In genomic region chr4:139177049-139177887, GRCh38 we compare ENCODE assay signal across 8 cellular contexts. TPM values are rescaled to one million over a fixed set of nuclear protein-coding genes. Genes with fewer than 3 reads are reported as not detected.
DNase-seq lines count a peak whose midpoint lies in the region; ATAC-seq and TF ChIP-seq lines count a peak whose summit lies in the region.

Gene ELF2 (minus strand): TSS chr4:139177218. CDS start chr4:139137701, 39,517 bp downstream.

- H3K4me3 Mint-ChIP-seq in activated naive CD4-positive, alpha-beta T cell treated with anti-CD3 and anti-CD28 coated beads, Interleukin-2, amount 10 ng/mL, durations not matched to agents 7 days and 5 days: peak within 1 kb of the TSS; percentile 89

- peak in 1 of 2 donors; percentile 32 for TF ChIP-seq POLR2A in gastroesophageal sphincter (IDR thresholded peaks at IDR 0.05)

- H4K20me1 ChIP-seq in SK-N-SH (ENCODE audit: insufficient read depth): peaks cover 6% of the 10 kb centered on the region; the same call in 1 of the 2 replicates

- H3K4me1 ChIP-seq in SK-N-SH (ENCODE audit: control insufficient read depth in 1 of 2, insufficient read depth in 2 of 2, low read depth in 1 of 2, low read length in 1 of 2): peaks cover 3 to 11% of the 10 kb centered on the region in 2 experiments; a peak in 3 of 4 replicates
- H3K4me1 ChIP-seq in gastroesophageal sphincter: peaks cover 0 to 43% (median 5%) of the 10 kb centered on the region in 3 donors

- H3K36me3 ChIP-seq in SK-N-SH (replicated peaks in 1 of 2; ENCODE audit: control insufficient read depth in 1 of 2, insufficient read depth in 2 of 2, low read length in 1 of 2) (no peaks in the 10 kb centered on the region), gastroesophageal sphincter (no peaks in the 10 kb centered on the region)

- peaks cover 31% of the 10 kb centered on the region for H3K4me1 Mint-ChIP-seq in activated naive CD4-positive, alpha-beta T cell treated with anti-CD3 and anti-CD28 coated beads, Interleukin-2, amount 10 ng/mL, durations not matched to agents 7 days and 5 days

- H3K9me3 Mint-ChIP-seq in activated naive CD4-positive, alpha-beta T cell treated with anti-CD3 and anti-CD28 coated beads, Interleukin-2, amount 10 ng/mL, durations not matched to agents 7 days and 5 days: no peaks in the 10 kb centered on the region

- TF ChIP-seq RAD21 in SK-N-SH (IDR thresholded peaks at IDR 0.05; ENCODE audit: low read length): no peak

- H2AFZ ChIP-seq in SK-N-SH (ENCODE audit: low read depth): peak within 1 kb of the TSS; percentile 97

- H3K9me2 ChIP-seq in SK-N-SH: no peaks in the 10 kb centered on the region

- H3K4me3 ChIP-seq in HFF-Myc (replicated peaks; ENCODE audit: low read depth, low read length) (peak within 1 kb of the TSS; percentile 85), SK-N-SH (ENCODE audit: low read depth in 2 of 2, low read length in 1 of 2) (peak within 1 kb of the TSS; percentile 94 to 98), gastroesophageal sphincter (peak within 1 kb of the TSS; percentile 82 to 97)

- WGBS in SK-N-SH (ENCODE audit: low lambda C conversion rate): 2% methylated on average over 23 of the region's 84 CpGs
- 2% methylated on average over 12 of the region's 84 CpGs; no CpG with 5 or more reads in 1 of the 2 donors for WGBS in gastroesophageal sphincter (ENCODE audit: low coverage in 1 of 2), 2 donors

- peak within 1 kb of the TSS; percentile 94 for H3K9ac ChIP-seq in SK-N-SH

- CTCF ChIA-PET in SK-N-SH (lab: Yijun Ruan, JAX): interaction anchor here (1.0 to 3.7 kb wide), 6 partner anchors 10 to 1251 kb away, joined by 3 to 19 read pairs (median 5); no protein-coding TSS in a partner anchor
- CTCF ChIA-PET in activated naive CD4-positive, alpha-beta T cell treated with anti-CD3 and anti-CD28 coated beads, Interleukin-2, amount 10 ng/mL, durations not matched to agents 7 days and 5 days (lab: Charles Lee): interaction anchor here (0.9 kb wide), 1 partner anchor 124 kb away, joined by 3 read pairs; the partner anchor contains the start of gene NAA15

- peaks cover 18% of the 10 kb centered on the region for H3K27me3 Mint-ChIP-seq in activated naive CD4-positive, alpha-beta T cell treated with anti-CD3 and anti-CD28 coated beads, Interleukin-2, amount 10 ng/mL, durations not matched to agents 7 days and 5 days

- H3K79me2 ChIP-seq in SK-N-SH (ENCODE audit: insufficient read depth): peaks cover 42% of the 10 kb centered on the region

- ATAC-seq in gastroesophageal sphincter: peak; percentile 84

- POLR2A ChIA-PET in SK-N-SH (lab: Yijun Ruan, JAX): interaction anchor here (1.0 to 3.6 kb wide), 7 partner anchors 23 to 162 kb away, joined by 3 to 19 read pairs (median 4); partner anchors contain the start of genes NAA15 and NDUFC1

- H3F3A ChIP-seq in SK-N-SH (replicated peaks; ENCODE audit: insufficient read depth): peaks cover 27% of the 10 kb centered on the region

- H3K4me2 ChIP-seq in SK-N-SH: peak within 1 kb of the TSS; percentile 93

- H3K27ac Mint-ChIP-seq in activated naive CD4-positive, alpha-beta T cell treated with anti-CD3 and anti-CD28 coated beads, Interleukin-2, amount 10 ng/mL, durations not matched to agents 7 days and 5 days: peak within 1 kb of the TSS; percentile 95

- DNase-seq in GF-D8 (lab: John Stamatoyannopoulos, UW) (peak; percentile 72), HFF-Myc (ENCODE audit: extremely low read depth, low read depth) (no peak), MV-4-11 (lab: John Stamatoyannopoulos, UW) (peak; percentile 88), SK-N-SH (peak; percentile 96), nucleus accumbens (lab: John Stamatoyannopoulos, UW) (peak; percentile 51 to 98 (median 90)), substantia nigra (lab: John Stamatoyannopoulos, UW) (peak; percentile 76 to 98 (median 92))
- DNase-seq in activated naive CD4-positive, alpha-beta T cell treated with anti-CD3 and anti-CD28 coated beads, Interleukin-2, amount 10 ng/mL, durations not matched to agents 7 days and 5 days: peak; percentile 91

- H3K27ac ChIP-seq in SK-N-SH (ENCODE audit: low read depth in 2 of 2, low read length in 1 of 2) (peak within 1 kb of the TSS; percentile 87 to 97), gastroesophageal sphincter (peak within 1 kb of the TSS; percentile 97 to 100 (median 98)), substantia nigra (ENCODE audit: low read depth, low read length, poor library complexity, severe bottlenecking) (peak within 1 kb of the TSS; percentile 100)

- H3K27me3 ChIP-seq in SK-N-SH (ENCODE audit: insufficient read depth) (no peaks in the 10 kb centered on the region), gastroesophageal sphincter (no peaks in the 10 kb centered on the region)

- TF ChIP-seq CTCF in HFF-Myc (IDR thresholded peaks at IDR 0.05; ENCODE audit: low read depth, low read length, missing control alignments) (no peak), SK-N-SH (IDR thresholded peaks at IDR 0.05) (no peak), gastroesophageal sphincter (IDR thresholded peaks at IDR 0.05) (no peak)

- no peaks in the 10 kb centered on the region for H3K36me3 Mint-ChIP-seq in activated naive CD4-positive, alpha-beta T cell treated with anti-CD3 and anti-CD28 coated beads, Interleukin-2, amount 10 ng/mL, durations not matched to agents 7 days and 5 days

- H3K9me3 ChIP-seq in SK-N-SH: no peaks in the 10 kb centered on the region
- no peaks in the 10 kb centered on the region for H3K9me3 ChIP-seq in gastroesophageal sphincter

- TF ChIP-seq EP300 in SK-N-SH (IDR thresholded peaks at IDR 0.05; ENCODE audit: borderline replicate concordance in 1 of 2, low read depth in 1 of 2, low read length in 1 of 2) (no peak; a peak in 1 of 4 replicates), gastroesophageal sphincter (IDR thresholded peaks at IDR 0.05) (no peak)

TF ChIP-seq in SK-N-SH, 30 proteins besides CTCF, POLR2A, EP300 and RAD21:
- TF ChIP-seq SIN3A (IDR thresholded peaks at IDR 0.05; ENCODE audit: borderline replicate concordance, low read depth, low read length) (peak; percentile 63; the same call in 1 of the 2 replicates), CHD2 (IDR thresholded peaks at IDR 0.05; ENCODE audit: low read length, partially characterized antibody) (no peak), RXRA (IDR thresholded peaks at IDR 0.05; ENCODE audit: borderline replicate concordance, low read depth) (no peak)
- TF ChIP-seq, protein P1, sequence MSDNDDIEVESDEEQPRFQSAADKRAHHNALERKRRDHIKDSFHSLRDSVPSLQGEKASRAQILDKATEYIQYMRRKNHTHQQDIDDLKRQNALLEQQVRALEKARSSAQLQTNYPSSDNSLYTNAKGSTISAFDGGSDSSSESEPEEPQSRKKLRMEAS (IDR thresholded peaks at IDR 0.05; ENCODE audit: low read depth): 0 out of 2 replicates have a peak, but pooled peaks have one; percentile 24
- TF ChIP-seq, protein P2, sequence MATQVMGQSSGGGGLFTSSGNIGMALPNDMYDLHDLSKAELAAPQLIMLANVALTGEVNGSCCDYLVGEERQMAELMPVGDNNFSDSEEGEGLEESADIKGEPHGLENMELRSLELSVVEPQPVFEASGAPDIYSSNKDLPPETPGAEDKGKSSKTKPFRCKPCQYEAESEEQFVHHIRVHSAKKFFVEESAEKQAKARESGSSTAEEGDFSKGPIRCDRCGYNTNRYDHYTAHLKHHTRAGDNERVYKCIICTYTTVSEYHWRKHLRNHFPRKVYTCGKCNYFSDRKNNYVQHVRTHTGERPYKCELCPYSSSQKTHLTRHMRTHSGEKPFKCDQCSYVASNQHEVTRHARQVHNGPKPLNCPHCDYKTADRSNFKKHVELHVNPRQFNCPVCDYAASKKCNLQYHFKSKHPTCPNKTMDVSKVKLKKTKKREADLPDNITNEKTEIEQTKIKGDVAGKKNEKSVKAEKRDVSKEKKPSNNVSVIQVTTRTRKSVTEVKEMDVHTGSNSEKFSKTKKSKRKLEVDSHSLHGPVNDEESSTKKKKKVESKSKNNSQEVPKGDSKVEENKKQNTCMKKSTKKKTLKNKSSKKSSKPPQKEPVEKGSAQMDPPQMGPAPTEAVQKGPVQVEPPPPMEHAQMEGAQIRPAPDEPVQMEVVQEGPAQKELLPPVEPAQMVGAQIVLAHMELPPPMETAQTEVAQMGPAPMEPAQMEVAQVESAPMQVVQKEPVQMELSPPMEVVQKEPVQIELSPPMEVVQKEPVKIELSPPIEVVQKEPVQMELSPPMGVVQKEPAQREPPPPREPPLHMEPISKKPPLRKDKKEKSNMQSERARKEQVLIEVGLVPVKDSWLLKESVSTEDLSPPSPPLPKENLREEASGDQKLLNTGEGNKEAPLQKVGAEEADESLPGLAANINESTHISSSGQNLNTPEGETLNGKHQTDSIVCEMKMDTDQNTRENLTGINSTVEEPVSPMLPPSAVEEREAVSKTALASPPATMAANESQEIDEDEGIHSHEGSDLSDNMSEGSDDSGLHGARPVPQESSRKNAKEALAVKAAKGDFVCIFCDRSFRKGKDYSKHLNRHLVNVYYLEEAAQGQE (IDR thresholded peaks at IDR 0.05; ENCODE audit: low read depth, low read length): no peak

RNA-seq across cellular contexts. Expression of gene ELF2, which starts in this region (rescaled TPM):
- 14.0 and 19.1 TPM in 2 replicates for polyA plus RNA-seq in SK-N-SH (2012; rRNA removed)
- 16.8 and 17.6 TPM in 2 replicates for polyA plus RNA-seq in SK-N-SH (2012; cell fraction: cytosol; rRNA removed)
- 24.5 and 41.2 TPM in 2 replicates for polyA plus RNA-seq in SK-N-SH (2012; cell fraction: nucleus; rRNA removed)
- 10 to 100 TPM; 51.2 to 73.0 (median 60.0) TPM for total RNA-seq in gastroesophageal sphincter
